1 cellular context compared by ENCODE assay signal in the genomic region with DNA sequence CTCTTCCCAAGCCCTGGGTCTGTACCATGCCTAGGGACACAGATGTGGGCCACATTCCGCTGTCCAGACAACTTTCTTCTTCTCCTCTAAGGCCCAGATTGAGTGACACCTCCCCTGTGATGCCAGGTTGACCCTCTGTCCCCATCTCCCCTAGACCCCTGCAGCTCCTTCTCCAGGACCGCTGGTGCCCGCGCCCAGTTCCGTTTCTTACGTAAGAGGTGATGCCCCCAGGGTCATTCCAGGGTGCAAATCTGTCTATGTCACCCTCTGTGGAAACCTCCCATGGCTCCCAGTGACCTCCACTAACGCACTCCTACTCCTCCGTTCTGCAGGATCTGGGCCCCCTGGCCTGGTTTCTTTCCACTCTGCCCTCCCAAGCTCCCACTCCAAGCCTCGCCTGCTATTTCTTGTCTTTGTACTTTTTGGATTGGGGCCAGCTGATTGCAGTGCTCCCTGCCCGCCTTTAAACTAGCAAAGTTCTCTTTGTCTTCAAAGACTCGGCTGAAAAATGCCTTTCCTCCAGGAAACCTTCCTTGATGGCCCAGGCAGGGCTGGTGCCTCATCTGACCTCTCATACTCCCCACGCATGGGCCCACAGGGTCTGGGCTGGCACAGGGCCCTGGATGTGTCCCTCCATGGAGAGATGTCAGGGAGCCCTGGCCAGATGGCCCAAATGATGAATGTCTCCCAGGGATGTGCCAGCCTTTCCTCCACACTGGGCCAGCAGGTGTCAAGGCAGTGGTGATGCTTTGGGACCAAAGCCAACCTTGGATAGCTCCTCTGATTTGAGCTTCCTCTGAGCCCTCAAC.
TF ChIP-seq lines count a peak whose summit lies in the region.

No MANE protein-coding gene starts in this region.

TF ChIP-seq in SK-N-SH treated with all-trans-retinoic acid at 6 μM for 48 hours, 23 proteins besides CTCF, POLR2A, EP300 and RAD21 (continued from another document):
- TF ChIP-seq, protein P1, sequence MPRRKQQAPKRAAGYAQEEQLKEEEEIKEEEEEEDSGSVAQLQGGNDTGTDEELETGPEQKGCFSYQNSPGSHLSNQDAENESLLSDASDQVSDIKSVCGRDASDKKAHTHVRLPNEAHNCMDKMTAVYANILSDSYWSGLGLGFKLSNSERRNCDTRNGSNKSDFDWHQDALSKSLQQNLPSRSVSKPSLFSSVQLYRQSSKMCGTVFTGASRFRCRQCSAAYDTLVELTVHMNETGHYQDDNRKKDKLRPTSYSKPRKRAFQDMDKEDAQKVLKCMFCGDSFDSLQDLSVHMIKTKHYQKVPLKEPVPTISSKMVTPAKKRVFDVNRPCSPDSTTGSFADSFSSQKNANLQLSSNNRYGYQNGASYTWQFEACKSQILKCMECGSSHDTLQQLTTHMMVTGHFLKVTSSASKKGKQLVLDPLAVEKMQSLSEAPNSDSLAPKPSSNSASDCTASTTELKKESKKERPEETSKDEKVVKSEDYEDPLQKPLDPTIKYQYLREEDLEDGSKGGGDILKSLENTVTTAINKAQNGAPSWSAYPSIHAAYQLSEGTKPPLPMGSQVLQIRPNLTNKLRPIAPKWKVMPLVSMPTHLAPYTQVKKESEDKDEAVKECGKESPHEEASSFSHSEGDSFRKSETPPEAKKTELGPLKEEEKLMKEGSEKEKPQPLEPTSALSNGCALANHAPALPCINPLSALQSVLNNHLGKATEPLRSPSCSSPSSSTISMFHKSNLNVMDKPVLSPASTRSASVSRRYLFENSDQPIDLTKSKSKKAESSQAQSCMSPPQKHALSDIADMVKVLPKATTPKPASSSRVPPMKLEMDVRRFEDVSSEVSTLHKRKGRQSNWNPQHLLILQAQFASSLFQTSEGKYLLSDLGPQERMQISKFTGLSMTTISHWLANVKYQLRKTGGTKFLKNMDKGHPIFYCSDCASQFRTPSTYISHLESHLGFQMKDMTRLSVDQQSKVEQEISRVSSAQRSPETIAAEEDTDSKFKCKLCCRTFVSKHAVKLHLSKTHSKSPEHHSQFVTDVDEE (CRISPR knock-in tag; IDR thresholded peaks at IDR 0.05) = 0 out of 2 replicates have a peak, but pooled peaks have one; percentile 31
- TF ChIP-seq TCF4 (CRISPR knock-in tag; IDR thresholded peaks at IDR 0.05; ENCODE audit: borderline replicate concordance) = 0 out of 2 replicates have a peak, but pooled peaks have one; percentile 19
- no peak for TF ChIP-seq ARNTL (CRISPR knock-in tag; IDR thresholded peaks at IDR 0.05; ENCODE audit: borderline replicate concordance, low read depth)
